10 cellular contexts compared by ENCODE assay signal in the genomic region with DNA sequence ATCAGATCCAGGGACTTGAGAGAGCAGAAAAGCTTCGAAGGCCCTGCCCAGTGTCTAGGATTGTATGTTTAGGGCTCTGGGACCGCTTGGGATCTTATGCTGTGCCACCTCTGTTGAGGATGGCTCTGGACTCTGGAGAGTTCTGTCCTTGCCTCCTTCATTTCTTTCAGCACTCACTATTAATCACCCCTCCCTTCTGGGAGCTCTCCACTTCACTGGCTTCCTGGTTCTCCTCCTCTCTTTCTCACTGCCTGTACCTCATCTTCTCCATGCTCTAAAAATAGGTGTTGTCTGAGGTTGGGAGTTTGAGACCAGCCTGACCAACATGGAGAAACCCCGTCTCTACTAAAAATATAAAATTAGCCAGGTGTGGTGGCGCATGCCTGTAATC. TPM values are rescaled to one million over a fixed set of nuclear protein-coding genes. Genes with fewer than 3 reads are reported as not detected.
DNase-seq lines count a peak whose midpoint lies in the region; ATAC-seq and TF ChIP-seq lines count a peak whose summit lies in the region.
"Had no signal": no experiment of that assay in that cellular context is flagged by ENCODE, and none has a peak within 500 bp of the region (broad histone marks: within the 10 kb centered on the region; RNA-seq: fewer than 3 reads in every experiment).

No MANE protein-coding gene starts in this region.

- no peaks in the 10 kb centered on the region for H3K36me3 ChIP-seq in lower lobe of right lung
- no peaks in the 10 kb centered on the region for H3K36me3 ChIP-seq in stomach smooth muscle (ENCODE audit: control insufficient read depth in 2 of 2, insufficient read depth in 2 of 2, low read length in 2 of 2)

- H3K4me3 ChIP-seq in lower lobe of right lung (no peak overlapping the region), stomach smooth muscle (ENCODE audit: low read length in 2 of 2) (no peak overlapping the region)

- ATAC-seq in activated naive CD8-positive, alpha-beta T cell treated with anti-CD3 and anti-CD28 coated beads, Interleukin-2, amount 50 U/mL, for 24 hours = no peak
- no peak for ATAC-seq in lower lobe of right lung
- ATAC-seq in GM18505 (IDR thresholded peaks at IDR 0.05; ENCODE audit: unreplicated experiment) = no peak

- H3K9me3 ChIP-seq in lower lobe of right lung = no peaks in the 10 kb centered on the region
- no peaks in the 10 kb centered on the region for H3K9me3 ChIP-seq in stomach smooth muscle (ENCODE audit: control insufficient read depth in 2 of 2, low read length in 2 of 2)

- CTCF ChIA-PET in activated CD4-positive, alpha-beta memory T cell treated with anti-CD3 and anti-CD28 coated beads, Interleukin-2, amount 10 ng/mL, durations not matched to agents 7 days and 5 days (lab: Charles Lee) = interaction anchor here (0.9 to 9.4 kb wide), 3 partner anchors 9 to 20 kb away, joined by 3 to 45 read pairs (median 40); a partner anchor contains a TSS
- CTCF ChIA-PET in activated CD4-positive, alpha-beta memory T cell treated with anti-CD3 and anti-CD28 coated beads for 36 hours (lab: Charles Lee) = interaction anchor here (1.3 to 4.4 kb wide), 2 partner anchors 18 to 20 kb away, joined by 7 to 19 read pairs; a partner anchor contains a TSS

- POLR2A ChIA-PET in activated CD4-positive, alpha-beta memory T cell treated with anti-CD3 and anti-CD28 coated beads, Interleukin-2, amount 10 ng/mL, durations not matched to agents 7 days and 5 days (lab: Charles Lee) = interaction anchor here (1.0 to 3.4 kb wide), 3 partner anchors 13 to 18 kb away, joined by 3 to 18 read pairs (median 3); a partner anchor contains a TSS
- POLR2A ChIA-PET in activated CD4-positive, alpha-beta memory T cell treated with anti-CD3 and anti-CD28 coated beads for 36 hours (lab: Charles Lee) = interaction anchor here (0.5 kb wide), 1 partner anchor 17 kb away, joined by 3 read pairs; a partner anchor contains a TSS

- H3K27ac ChIP-seq in lower lobe of right lung (peak overlapping the region; percentile 70), stomach smooth muscle (ENCODE audit: low read length) (peak overlapping the region; percentile 60)

- peak overlapping the region; percentile 1 for H3K4me3 Mint-ChIP-seq in activated CD4-positive, alpha-beta memory T cell treated with anti-CD3 and anti-CD28 coated beads, Interleukin-2, amount 10 ng/mL, durations not matched to agents 7 days and 5 days
- H3K4me3 Mint-ChIP-seq in activated CD4-positive, alpha-beta memory T cell treated with anti-CD3 and anti-CD28 coated beads for 36 hours = no peak overlapping the region
- H3K4me3 Mint-ChIP-seq in activated naive CD8-positive, alpha-beta T cell treated with anti-CD3 and anti-CD28 coated beads, Interleukin-2, amount 50 U/mL, for 24 hours = no peak overlapping the region

- TF ChIP-seq CTCF in lower lobe of right lung (IDR thresholded peaks at IDR 0.05) = no peak

- DNase-seq in activated CD4-positive, alpha-beta memory T cell treated with anti-CD3 and anti-CD28 coated beads, Interleukin-2, amount 10 ng/mL, durations not matched to agents 7 days and 5 days = no peak
- no peak for DNase-seq in activated CD4-positive, alpha-beta memory T cell treated with anti-CD3 and anti-CD28 coated beads for 36 hours
- DNase-seq in activated naive CD8-positive, alpha-beta T cell treated with anti-CD3 and anti-CD28 coated beads, Interleukin-2, amount 50 U/mL, for 24 hours = no peak
- DNase-seq in lower lobe of right lung = no peak
- no peak for DNase-seq in midbrain (lab: John Stamatoyannopoulos, UW)
- no peak for DNase-seq in NAMALWA (ENCODE audit: low spot score)
- DNase-seq: cerebellar nuclear complex; stimulated activated CD4-positive, alpha-beta T cell treated with anti-CD3 and anti-CD28 coated beads, Interleukin-4, amount 100 ng/mL, for 1 hour had no signal

- peak overlapping the region; percentile 70 for H3K27ac Mint-ChIP-seq in activated CD4-positive, alpha-beta memory T cell treated with anti-CD3 and anti-CD28 coated beads, Interleukin-2, amount 10 ng/mL, durations not matched to agents 7 days and 5 days
- H3K27ac Mint-ChIP-seq in activated CD4-positive, alpha-beta memory T cell treated with anti-CD3 and anti-CD28 coated beads for 36 hours = no peak overlapping the region
- peak overlapping the region; percentile 57 for H3K27ac Mint-ChIP-seq in activated naive CD8-positive, alpha-beta T cell treated with anti-CD3 and anti-CD28 coated beads, Interleukin-2, amount 50 U/mL, for 24 hours

- peaks cover 59% of the 10 kb centered on the region for H3K4me1 Mint-ChIP-seq in activated CD4-positive, alpha-beta memory T cell treated with anti-CD3 and anti-CD28 coated beads, Interleukin-2, amount 10 ng/mL, durations not matched to agents 7 days and 5 days
- peaks cover 39% of the 10 kb centered on the region for H3K4me1 Mint-ChIP-seq in activated CD4-positive, alpha-beta memory T cell treated with anti-CD3 and anti-CD28 coated beads for 36 hours (ENCODE audit: low read depth)
- peaks cover 51% of the 10 kb centered on the region for H3K4me1 Mint-ChIP-seq in activated naive CD8-positive, alpha-beta T cell treated with anti-CD3 and anti-CD28 coated beads, Interleukin-2, amount 50 U/mL, for 24 hours

- H3K27me3 ChIP-seq in lower lobe of right lung (ENCODE audit: low read depth) (no peaks in the 10 kb centered on the region), stomach smooth muscle (ENCODE audit: control insufficient read depth in 1 of 2, insufficient read depth in 2 of 2, low read length in 2 of 2) (no peaks in the 10 kb centered on the region)

- H3K27me3 Mint-ChIP-seq in activated CD4-positive, alpha-beta memory T cell treated with anti-CD3 and anti-CD28 coated beads, Interleukin-2, amount 10 ng/mL, durations not matched to agents 7 days and 5 days = no peaks in the 10 kb centered on the region
- H3K27me3 Mint-ChIP-seq in activated CD4-positive, alpha-beta memory T cell treated with anti-CD3 and anti-CD28 coated beads for 36 hours = no peaks in the 10 kb centered on the region
- H3K27me3 Mint-ChIP-seq in activated naive CD8-positive, alpha-beta T cell treated with anti-CD3 and anti-CD28 coated beads, Interleukin-2, amount 50 U/mL, for 24 hours = no peaks in the 10 kb centered on the region

- TF ChIP-seq POLR2A in GM18505 (IDR thresholded peaks at IDR 0.05; ENCODE audit: borderline replicate concordance, extremely low read depth, insufficient read depth, insufficient read length) = no peak

- H3K9me3 Mint-ChIP-seq in activated CD4-positive, alpha-beta memory T cell treated with anti-CD3 and anti-CD28 coated beads, Interleukin-2, amount 10 ng/mL, durations not matched to agents 7 days and 5 days = no peaks in the 10 kb centered on the region
- H3K9me3 Mint-ChIP-seq in activated CD4-positive, alpha-beta memory T cell treated with anti-CD3 and anti-CD28 coated beads for 36 hours = no peaks in the 10 kb centered on the region
- H3K9me3 Mint-ChIP-seq in activated naive CD8-positive, alpha-beta T cell treated with anti-CD3 and anti-CD28 coated beads, Interleukin-2, amount 50 U/mL, for 24 hours = no peaks in the 10 kb centered on the region

- intact Hi-C loops in activated CD4-positive, alpha-beta memory T cell treated with anti-CD3 and anti-CD28 coated beads for 36 hours (cut with micrococcal nuclease) = no loop called here
- intact Hi-C loops in lower lobe of right lung (cut with DNase I) = no loop called here

- H3K4me1 ChIP-seq in lower lobe of right lung (peaks cover 34% of the 10 kb centered on the region), stomach smooth muscle (ENCODE audit: control insufficient read depth, insufficient read depth, low read length) (peaks cover 41% of the 10 kb centered on the region)

- H3K36me3 Mint-ChIP-seq in activated CD4-positive, alpha-beta memory T cell treated with anti-CD3 and anti-CD28 coated beads, Interleukin-2, amount 10 ng/mL, durations not matched to agents 7 days and 5 days (ENCODE audit: low read depth) = peaks cover 2% of the 10 kb centered on the region
- no peaks in the 10 kb centered on the region for H3K36me3 Mint-ChIP-seq in activated CD4-positive, alpha-beta memory T cell treated with anti-CD3 and anti-CD28 coated beads for 36 hours
- H3K36me3 Mint-ChIP-seq in activated naive CD8-positive, alpha-beta T cell treated with anti-CD3 and anti-CD28 coated beads, Interleukin-2, amount 50 U/mL, for 24 hours (ENCODE audit: low read depth) = no peaks in the 10 kb centered on the region

- H3K9ac ChIP-seq in stomach smooth muscle (ENCODE audit: low read length in 2 of 2) = no peak overlapping the region

RNA-seq across cellular contexts. Expression of a gene that starts 17.3 kb away (rescaled TPM):
- total RNA-seq in activated CD4-positive, alpha-beta memory T cell treated with anti-CD3 and anti-CD28 coated beads, Interleukin-2, amount 10 ng/mL, durations not matched to agents 7 days and 5 days = 10 to 100 TPM; 28.9 to 31.6 TPM
- total RNA-seq in activated CD4-positive, alpha-beta memory T cell treated with anti-CD3 and anti-CD28 coated beads for 36 hours = 10 to 100 TPM; 16.1 to 16.6 TPM
- total RNA-seq in lower lobe of right lung = 17.0 TPM

RNA-seq across cellular contexts. Expression of a gene that starts 36.4 kb away (rescaled TPM):
- 10 to 100 TPM; 18.2 to 22.4 TPM for total RNA-seq in activated CD4-positive, alpha-beta memory T cell treated with anti-CD3 and anti-CD28 coated beads, Interleukin-2, amount 10 ng/mL, durations not matched to agents 7 days and 5 days
- total RNA-seq in activated CD4-positive, alpha-beta memory T cell treated with anti-CD3 and anti-CD28 coated beads for 36 hours = 10 to 100 TPM; 17.9 to 24.8 TPM
- total RNA-seq in lower lobe of right lung = 24.3 TPM

RNA-seq across cellular contexts. Expression of a gene that starts 47.1 kb away (rescaled TPM):
- 1 to 10 TPM; 6.0 to 6.8 TPM for total RNA-seq in activated CD4-positive, alpha-beta memory T cell treated with anti-CD3 and anti-CD28 coated beads, Interleukin-2, amount 10 ng/mL, durations not matched to agents 7 days and 5 days
- 1 to 10 TPM; 6.0 to 9.9 TPM for total RNA-seq in activated CD4-positive, alpha-beta memory T cell treated with anti-CD3 and anti-CD28 coated beads for 36 hours
- total RNA-seq in lower lobe of right lung = 13.8 TPM
